8 cellular contexts compared by ENCODE assay signal in the genomic region with DNA sequence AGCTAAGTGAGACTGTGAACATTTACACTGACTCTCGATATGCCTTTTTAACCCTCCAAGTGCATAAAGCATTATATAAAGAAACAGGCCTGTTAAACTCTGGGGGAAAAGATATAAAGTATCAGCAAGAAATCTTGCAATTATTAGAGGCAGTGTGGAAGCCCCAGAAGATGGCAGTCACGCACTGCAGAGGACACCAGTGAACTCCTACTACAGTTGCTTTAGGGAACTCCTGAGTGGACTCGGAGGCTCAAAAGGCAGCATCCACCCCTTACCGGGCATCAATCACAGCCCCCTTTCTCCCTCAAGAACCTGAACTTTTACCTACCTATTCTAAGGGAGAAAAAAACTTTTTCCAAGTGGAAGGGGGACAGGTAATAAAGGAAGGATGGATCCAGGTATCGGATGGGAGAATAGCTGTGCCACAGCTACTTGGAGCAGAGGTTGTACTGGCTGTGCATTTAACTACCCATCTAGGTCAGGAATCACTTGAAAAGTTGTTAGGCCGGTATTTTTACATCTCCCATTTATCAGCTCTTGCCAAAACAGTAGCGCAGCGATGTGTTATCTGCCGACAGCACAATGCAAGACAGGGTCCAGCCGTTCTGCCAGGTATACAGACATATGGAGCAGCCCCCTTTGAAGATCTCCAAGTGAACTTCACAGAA.
DNase-seq lines count a peak whose midpoint lies in the region; FAIRE-seq and TF ChIP-seq lines count a peak whose summit lies in the region.

No MANE protein-coding gene starts in this region.

- no peaks in the 10 kb centered on the region for H3K9me3 Mint-ChIP-seq in brain
- H3K9me3 Mint-ChIP-seq in MCF 10A (ENCODE audit: unreplicated experiment) = peaks cover 29% of the 10 kb centered on the region

- no peak overlapping the region for H3K4me3 Mint-ChIP-seq in brain
- H3K4me3 Mint-ChIP-seq in MCF 10A (ENCODE audit: unreplicated experiment) = no peak overlapping the region

- H3K27me3 Mint-ChIP-seq in brain (peaks cover 2% of the 10 kb centered on the region), MCF 10A (ENCODE audit: insufficient read depth, unreplicated experiment) (no peaks in the 10 kb centered on the region)

- DNase-seq in DMS114 treated with DMSO at 0.1 percent for 48 hours (lab: John Stamatoyannopoulos, UW; ENCODE audit: unreplicated experiment) = peak; percentile 9
- peak; percentile 4 for DNase-seq in NCI-H345 treated with DMSO at 0.1 percent for 48 hours (lab: John Stamatoyannopoulos, UW; ENCODE audit: unreplicated experiment)
- DNase-seq in midbrain (lab: John Stamatoyannopoulos, UW) = peak; percentile 69
- peak; percentile 48 to 56 for DNase-seq in uterus
- no peak for DNase-seq in Peyer's patch
- no peak for DNase-seq in RCC 7860 (ENCODE audit: low spot score)
- DNase-seq in MCF 10A (ENCODE audit: unreplicated experiment) = no peak

- no peaks in the 10 kb centered on the region for H3K36me3 Mint-ChIP-seq in brain
- no peaks in the 10 kb centered on the region for H3K36me3 Mint-ChIP-seq in MCF 10A (ENCODE audit: insufficient read depth, unreplicated experiment)

- H3K4me1 ChIP-seq in uterus = no peaks in the 10 kb centered on the region
- no peaks in the 10 kb centered on the region for H3K4me1 ChIP-seq in Peyer's patch

- no peaks in the 10 kb centered on the region for H3K4me1 Mint-ChIP-seq in brain
- H3K4me1 Mint-ChIP-seq in MCF 10A (ENCODE audit: insufficient read depth, unreplicated experiment) = no peaks in the 10 kb centered on the region

- H3K4me3 ChIP-seq in uterus = no peak overlapping the region
- H3K4me3 ChIP-seq in Peyer's patch = no peak overlapping the region

- H3K36me3 ChIP-seq in uterus (no peaks in the 10 kb centered on the region), Peyer's patch (no peaks in the 10 kb centered on the region)

- H3K27ac Mint-ChIP-seq in brain (no peak overlapping the region), MCF 10A (ENCODE audit: low read depth, unreplicated experiment) (no peak overlapping the region)

- H3K27me3 ChIP-seq in uterus (no peaks in the 10 kb centered on the region), Peyer's patch (no peaks in the 10 kb centered on the region)

- TF ChIP-seq POLR2A in uterus (IDR thresholded peaks at IDR 0.05) = no peak
- TF ChIP-seq POLR2A in Peyer's patch (IDR thresholded peaks at IDR 0.05) = no peak

- H3K27ac ChIP-seq in uterus (no peak overlapping the region), Peyer's patch (no peak overlapping the region)

- CTCF ChIA-PET in MCF 10A (lab: Yijun Ruan, JAX) = interaction anchor here (0.6 to 0.7 kb wide), 2 partner anchors 130 to 831 kb away, joined by 3 to 4 read pairs; no protein-coding TSS in a partner anchor

- POLR2A ChIA-PET in MCF 10A (lab: Yijun Ruan, JAX) = no interaction called here

- FAIRE-seq in RCC 7860 (lab: Jason Lieb, UNC) = no peak

- no TSS peak for BruUV-seq in MCF 10A (replicated peaks; lab: Mats Ljungman, UMichigan)

- peak; percentile 77 to 80 for TF ChIP-seq CTCF in brain (conservative IDR thresholded peaks at IDR 0.05)
- peak in 3 of 4 experiments; percentile 43 to 73 (median 47) for TF ChIP-seq CTCF in uterus (IDR thresholded peaks at IDR 0.05)
- TF ChIP-seq CTCF in Peyer's patch (IDR thresholded peaks at IDR 0.05) = peak in 2 of 6 experiments; percentile 15 to 36
- no peak for TF ChIP-seq CTCF in MCF 10A (IDR thresholded peaks at IDR 0.05; ENCODE audit: unreplicated experiment)

- intact Hi-C loops in uterus (cut with DNase I; ENCODE audit: low total_unique reads) = no loop called here
- intact Hi-C loops in MCF 10A (cut with micrococcal nuclease) = no loop called here

- H3K9me3 ChIP-seq in uterus (no peaks in the 10 kb centered on the region), Peyer's patch (no peaks in the 10 kb centered on the region)

Comparison
In these comparisons a context has a peak if more than half of its experiments do, and no peak if none do; other contexts are left out.
1. DNase-seq: peak in DMS114 treated with DMSO at 0.1 percent for 48 hours (single experiment), NCI-H345 treated with DMSO at 0.1 percent for 48 hours (single experiment), midbrain (single experiment) and uterus (2 of 2); none in Peyer's patch (0 of 3), RCC 7860 (single experiment) and MCF 10A (single experiment).